16 cellular contexts compared by ENCODE assay signal in genomic region chr6:140636237-140636636, GRCh38.
A peak's percentile ranks its signal among the peaks of the same experiment; 100 is the strongest.
DNase-seq lines count a peak whose midpoint lies in the region; ATAC-seq and TF ChIP-seq lines count a peak whose summit lies in the region.
"Had no signal": no experiment of that assay in that cellular context is flagged by ENCODE, and none has a peak within 500 bp of the region (broad histone marks: within the 10 kb centered on the region; RNA-seq: fewer than 3 reads in every experiment).

No MANE protein-coding gene starts in this region.

- no peak overlapping the region for H3K27ac Mint-ChIP-seq in Calu3 (ENCODE audit: unreplicated experiment)
- no peak overlapping the region for H3K27ac Mint-ChIP-seq in CD4-positive, alpha-beta T cell
- H3K27ac Mint-ChIP-seq: neural progenitor cell had no signal

- BruUV-seq in Calu3 (replicated peaks; lab: Mats Ljungman, UMichigan) = no TSS peak

- no peaks in the 10 kb centered on the region for H3K27me3 Mint-ChIP-seq in Calu3 (ENCODE audit: unreplicated experiment)
- peaks cover 4% of the 10 kb centered on the region for H3K27me3 Mint-ChIP-seq in CD4-positive, alpha-beta T cell

- POLR2A ChIA-PET in CD4-positive, alpha-beta T cell (lab: Charles Lee) = no interaction called here

- no peaks in the 10 kb centered on the region for H3K36me3 Mint-ChIP-seq in Calu3 (ENCODE audit: insufficient read depth, unreplicated experiment)
- H3K36me3 Mint-ChIP-seq in CD4-positive, alpha-beta T cell (ENCODE audit: low read depth) = no peaks in the 10 kb centered on the region
- H3K36me3 Mint-ChIP-seq: neural progenitor cell had no signal

- no peaks in the 10 kb centered on the region for H3K4me1 Mint-ChIP-seq in Calu3 (ENCODE audit: low read depth, unreplicated experiment)
- no peaks in the 10 kb centered on the region for H3K4me1 Mint-ChIP-seq in CD4-positive, alpha-beta T cell (ENCODE audit: low read depth)

- H3K9me3 ChIP-seq in CD4-positive, alpha-beta T cell (ENCODE audit: control insufficient read depth, low read length) = no peaks in the 10 kb centered on the region
- H3K9me3 ChIP-seq: body of pancreas had no signal

- intact Hi-C loops in Calu3 (cut with micrococcal nuclease; ENCODE audit: unreplicated experiment) = no loop called here
- intact Hi-C loops in CD4-positive, alpha-beta T cell (cut with DNase I, micrococcal nuclease) = no loop called here

- peaks cover 3% of the 10 kb centered on the region for H3K9me3 Mint-ChIP-seq in Calu3 (ENCODE audit: low read depth, unreplicated experiment)
- H3K9me3 Mint-ChIP-seq in CD4-positive, alpha-beta T cell = no peaks in the 10 kb centered on the region
- H3K9me3 Mint-ChIP-seq: neural progenitor cell had no signal

- peak; percentile 73 for ATAC-seq in HG02678 (IDR thresholded peaks at IDR 0.05; ENCODE audit: unreplicated experiment)
- no peak for ATAC-seq in CD4-positive, alpha-beta T cell (ENCODE audit: poor library complexity)
- ATAC-seq: body of pancreas had no signal

- H3K27ac ChIP-seq in CD4-positive, alpha-beta T cell (ENCODE audit: low read depth, low read length) = no peak overlapping the region
- H3K27ac ChIP-seq: 22Rv1, body of pancreas, neural progenitor cell had no signal

- H3K27me3 ChIP-seq in CD4-positive, alpha-beta T cell (ENCODE audit: control insufficient read depth, insufficient read depth, low read length) = no peaks in the 10 kb centered on the region
- H3K27me3 ChIP-seq: body of pancreas, neural progenitor cell had no signal

- CTCF ChIA-PET in Calu3 (lab: Charles Lee) = no interaction called here
- CTCF ChIA-PET in CD4-positive, alpha-beta T cell (lab: Charles Lee) = no interaction called here

- no peak for TF ChIP-seq CTCF in Calu3 (IDR thresholded peaks at IDR 0.05; ENCODE audit: unreplicated experiment)
- no peak for TF ChIP-seq CTCF in CD4-positive, alpha-beta T cell (IDR thresholded peaks at IDR 0.05)

- DNase-seq in NCI-H1092 treated with DMSO at 0.1 percent for 48 hours (lab: John Stamatoyannopoulos, UW) (peak; percentile 16), NCI-H1092 (lab: John Stamatoyannopoulos, UW) (no peak), NCI-H774 (lab: John Stamatoyannopoulos, UW) (peak; percentile 72), retina (peak; percentile 69), DMS53 (lab: John Stamatoyannopoulos, UW) (no peak), Calu3 (no peak)
- no peak for DNase-seq in CD4-positive, alpha-beta T cell
- DNase-seq: activated T-cell treated with anti-CD3 and anti-CD28 coated beads for 4 hours; Kasumi-1; stimulated activated CD4-positive, alpha-beta T cell treated with anti-CD3 and anti-CD28 coated beads, Interleukin-15, amount 100 ng/mL, for 24 hours; stimulated activated naive CD4-positive, alpha-beta T cell treated with Interleukin-2 at 50 U/mL for 16 hours; T1000 had no signal

- H3K4me3 Mint-ChIP-seq in Calu3 (ENCODE audit: low read depth, unreplicated experiment) = no peak overlapping the region
- no peak overlapping the region for H3K4me3 Mint-ChIP-seq in CD4-positive, alpha-beta T cell
- H3K4me3 Mint-ChIP-seq: neural progenitor cell had no signal

Comparison
In these comparisons a context has a peak if more than half of its experiments do, and no peak if none do; other contexts are left out.
1. DNase-seq: peak in NCI-H1092 treated with DMSO at 0.1 percent for 48 hours (single experiment), NCI-H774 (single experiment) and retina (single experiment); none in NCI-H1092 (single experiment), DMS53 (single experiment), Calu3 (single experiment) and CD4-positive, alpha-beta T cell (0 of 10).